Comparison of ENCODE assay signal across 8 cellular contexts in genomic region chr3:141795719-141796435, GRCh38. TPM values are rescaled to one million over a fixed set of nuclear protein-coding genes. Genes with fewer than 3 reads are reported as not detected.
DNase-seq lines count a peak whose midpoint lies in the region; ATAC-seq and TF ChIP-seq lines count a peak whose summit lies in the region.

No MANE protein-coding gene starts in this region.

- CTCF ChIA-PET in activated CD4-positive, alpha-beta T cell treated with anti-CD3 and anti-CD28 coated beads for 36 hours (lab: Charles Lee): interaction anchor here (1.0 to 2.7 kb wide), 9 partner anchors 8 to 336 kb away, joined by 3 to 21 read pairs (median 3); partner anchors contain the start of gene RNF7

- peak; percentile 48 for ATAC-seq in activated CD4-positive, alpha-beta T cell treated with anti-CD3 and anti-CD28 coated beads for 36 hours

- H3K36me3 Mint-ChIP-seq in activated CD4-positive, alpha-beta T cell treated with anti-CD3 and anti-CD28 coated beads for 36 hours (ENCODE audit: low read depth): no peaks in the 10 kb centered on the region
- peaks cover 1% of the 10 kb centered on the region for H3K36me3 Mint-ChIP-seq in progenitor cell of endocrine pancreas (ENCODE audit: insufficient read depth)

- no peaks in the 10 kb centered on the region for H3K27me3 Mint-ChIP-seq in activated CD4-positive, alpha-beta T cell treated with anti-CD3 and anti-CD28 coated beads for 36 hours
- H3K27me3 Mint-ChIP-seq in progenitor cell of endocrine pancreas: peaks cover 24% of the 10 kb centered on the region

- TF ChIP-seq CTCF in brain microvascular endothelial cell (IDR thresholded peaks at IDR 0.05; ENCODE audit: low read depth, low read length, missing control alignments) (no peak), progenitor cell of endocrine pancreas (IDR thresholded peaks at IDR 0.05; ENCODE audit: unreplicated experiment) (no peak)

- POLR2A ChIA-PET in activated CD4-positive, alpha-beta T cell treated with anti-CD3 and anti-CD28 coated beads for 36 hours (lab: Charles Lee): interaction anchor here (0.6 kb wide), 1 partner anchor 1551 kb away, joined by 4 read pairs; no protein-coding TSS in a partner anchor

- intact Hi-C loops in activated CD4-positive, alpha-beta T cell treated with anti-CD3 and anti-CD28 coated beads for 36 hours (cut with DNase I, micrococcal nuclease): loop anchor here (1.0 to 10.0 kb wide), 14 partner anchors 58 to 929 kb away; partner anchors contain the start of genes ATP1B3 (in 2 of the 2), RASA2 (in 2 of the 2), RNF7 (in 2 of the 2) and GK5 (in 1 of the 2)

- no peaks in the 10 kb centered on the region for H3K36me3 ChIP-seq in brain microvascular endothelial cell (replicated peaks)

- peaks cover 52% of the 10 kb centered on the region for H3K4me1 Mint-ChIP-seq in activated CD4-positive, alpha-beta T cell treated with anti-CD3 and anti-CD28 coated beads for 36 hours
- H3K4me1 Mint-ChIP-seq in progenitor cell of endocrine pancreas (ENCODE audit: low read depth): peaks cover 16% of the 10 kb centered on the region

- in situ Hi-C loops in brain microvascular endothelial cell (cut with HindIII; ENCODE audit: low pct_ligation_motif_present, low sequenced_read_pairs): no loop called here

- no peak overlapping the region for H3K4me3 ChIP-seq in brain microvascular endothelial cell (ENCODE audit: low read depth, low read length)

- no peaks in the 10 kb centered on the region for H3K27me3 ChIP-seq in brain microvascular endothelial cell (replicated peaks)

- H3K4me3 Mint-ChIP-seq in activated CD4-positive, alpha-beta T cell treated with anti-CD3 and anti-CD28 coated beads for 36 hours: peak overlapping the region; percentile 77
- H3K4me3 Mint-ChIP-seq in progenitor cell of endocrine pancreas (ENCODE audit: low read depth): no peak overlapping the region

- no peak overlapping the region for H3K27ac ChIP-seq in brain microvascular endothelial cell

- peak overlapping the region; percentile 97 for H3K27ac Mint-ChIP-seq in activated CD4-positive, alpha-beta T cell treated with anti-CD3 and anti-CD28 coated beads for 36 hours
- H3K27ac Mint-ChIP-seq in progenitor cell of endocrine pancreas: no peak overlapping the region

- H3K9me3 Mint-ChIP-seq in activated CD4-positive, alpha-beta T cell treated with anti-CD3 and anti-CD28 coated beads for 36 hours (ENCODE audit: low read depth): no peaks in the 10 kb centered on the region
- H3K9me3 Mint-ChIP-seq in progenitor cell of endocrine pancreas (ENCODE audit: low read depth): no peaks in the 10 kb centered on the region

- DNase-seq in stimulated activated CD4-positive, alpha-beta T cell treated with anti-CD3 and anti-CD28 coated beads, Interleukin-12 subunit alpha, Interleukin-12 subunit beta, amount 100 ng/mL, for 48 hours (ENCODE audit: low read depth in 2 of 3, low spot score in 1 of 3): peak; percentile 15 to 35 (median 19)
- DNase-seq in stimulated activated CD4-positive, alpha-beta T cell treated with anti-CD3 and anti-CD28 coated beads, Interleukin-2, amount 100 ng/mL, for 48 hours: no peak
- peak; percentile 71 for DNase-seq in activated CD4-positive, alpha-beta T cell treated with anti-CD3 and anti-CD28 coated beads for 36 hours
- peak; percentile 13 for DNase-seq in fibroblast of the conjunctiva (ENCODE audit: low read depth)
- peak; percentile 18 to 50 for DNase-seq in stimulated activated CD8-positive, alpha-beta memory T cell treated with anti-CD3 and anti-CD28 coated beads, Interleukin-7, amount 100 ng/mL, for 48 hours (ENCODE audit: extremely low read depth in 1 of 2, low read depth in 1 of 2)
- DNase-seq in NCI-H2029 treated with DMSO at 0.1 percent for 48 hours (lab: John Stamatoyannopoulos, UW): no peak
- DNase-seq in brain microvascular endothelial cell: no peak
- DNase-seq in progenitor cell of endocrine pancreas (ENCODE audit: low spot score, unreplicated experiment): no peak

RNA-seq across cellular contexts. Expression of gene GRK7, which starts 32.7 kb away (rescaled TPM):
- total RNA-seq in activated CD4-positive, alpha-beta T cell treated with anti-CD3 and anti-CD28 coated beads for 36 hours: not detected
- 0.14 TPM in 1 of 2 replicates, not detected in the other for total RNA-seq in progenitor cell of endocrine pancreas

RNA-seq across cellular contexts. Expression of gene RNF7, which starts 57.8 kb away (rescaled TPM):
- 10 to 100 TPM; 38.0 to 67.2 TPM for total RNA-seq in activated CD4-positive, alpha-beta T cell treated with anti-CD3 and anti-CD28 coated beads for 36 hours
- total RNA-seq in progenitor cell of endocrine pancreas: 109 and 110 TPM in 2 replicates

Comparison
In these comparisons a context has a peak if more than half of its experiments do, and no peak if none do; other contexts are left out.
1. DNase-seq: peak in stimulated activated CD4-positive, alpha-beta T cell treated with anti-CD3 and anti-CD28 coated beads, Interleukin-12 subunit alpha, Interleukin-12 subunit beta, amount 100 ng/mL, for 48 hours (3 of 3), activated CD4-positive, alpha-beta T cell treated with anti-CD3 and anti-CD28 coated beads for 36 hours (single experiment), fibroblast of the conjunctiva (single experiment) and stimulated activated CD8-positive, alpha-beta memory T cell treated with anti-CD3 and anti-CD28 coated beads, Interleukin-7, amount 100 ng/mL, for 48 hours (2 of 2); none in stimulated activated CD4-positive, alpha-beta T cell treated with anti-CD3 and anti-CD28 coated beads, Interleukin-2, amount 100 ng/mL, for 48 hours (0 of 2), NCI-H2029 treated with DMSO at 0.1 percent for 48 hours (single experiment), brain microvascular endothelial cell (single experiment) and progenitor cell of endocrine pancreas (single experiment).